Comparison of ENCODE assay signal across 1 cellular context in genomic region chr1:177219458-177220390, GRCh38.
TF ChIP-seq lines count a peak whose summit lies in the region.

No MANE protein-coding gene starts in this region.

TF ChIP-seq in HEK293, 187 proteins besides CTCF, POLR2A, EP300 and RAD21 (continued from another document):
- TF ChIP-seq PRDM10 (tag by site-specific recombination; IDR thresholded peaks at IDR 0.05), result no peak
